In the genomic region with DNA sequence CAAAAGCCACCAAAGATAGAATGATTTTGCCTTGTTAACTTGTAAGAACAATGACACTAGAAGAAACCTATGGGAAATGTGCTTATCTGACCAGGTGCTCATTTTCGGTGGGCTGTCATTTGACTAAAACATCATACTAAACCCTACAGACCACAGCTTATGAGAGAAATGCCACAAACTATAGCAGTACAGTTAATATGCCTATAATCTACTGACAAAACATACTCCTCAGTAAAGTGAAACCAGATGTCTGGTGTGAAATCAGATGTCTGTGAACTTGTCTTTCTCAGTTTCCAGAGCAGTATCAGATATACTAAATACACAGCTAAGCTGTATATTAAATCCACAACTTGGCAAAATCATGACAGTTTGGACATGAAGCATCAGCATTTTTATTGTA, we compare ENCODE assay signal across 11 cellular contexts. TPM values are rescaled to one million over a fixed set of nuclear protein-coding genes. Genes with fewer than 3 reads are reported as not detected.
DNase-seq lines count a peak whose midpoint lies in the region; ATAC-seq, FAIRE-seq and TF ChIP-seq lines count a peak whose summit lies in the region.
"Had no signal": no experiment of that assay in that cellular context is flagged by ENCODE, and none has a peak within 500 bp of the region (broad histone marks: within the 10 kb centered on the region; RNA-seq: fewer than 3 reads in every experiment).

No MANE protein-coding gene starts in this region.

- H3K9me1 ChIP-seq in K562 (ENCODE audit: control insufficient read depth, insufficient read depth, low read length) = no peaks in the 10 kb centered on the region

- H3K9ac ChIP-seq in K562 (ENCODE audit: insufficient read depth in 1 of 2, low read depth in 2 of 2, low read length in 2 of 2) = no peak overlapping the region

- TF ChIP-seq RAD21 in K562 (CRISPR knock-in tag; conservative IDR thresholded peaks at IDR 0.05 in 1 of 2, IDR thresholded peaks at IDR 0.05 in 1 of 2) = no peak

- FAIRE-seq in K562 (lab: Jason Lieb, UNC) = no peak

- POLR2A ChIA-PET in K562 (lab: Yijun Ruan, JAX) = interaction anchor here (0.7 kb wide), 1 partner anchor 11 kb away, joined by 3 read pairs; no protein-coding TSS in a partner anchor

- H2AFZ ChIP-seq in K562 (ENCODE audit: low read depth, low read length) = no peak overlapping the region

- BruUV-seq in K562 (replicated peaks; lab: Mats Ljungman, UMichigan) = no TSS peak

- intact Hi-C loops in K562 (cut with micrococcal nuclease) = no loop called here
- intact Hi-C loops in psoas muscle (cut with DNase I) = no loop called here

- H3K79me2 ChIP-seq in K562 (ENCODE audit: control insufficient read depth, insufficient read depth, low read length) = peaks cover 33% of the 10 kb centered on the region

- ATAC-seq in GM18505 (IDR thresholded peaks at IDR 0.05; ENCODE audit: unreplicated experiment) (peak; percentile 61), GM21447 (IDR thresholded peaks at IDR 0.05; ENCODE audit: unreplicated experiment) (peak; percentile 40), HG03139 (IDR thresholded peaks at IDR 0.05; ENCODE audit: unreplicated experiment) (peak; percentile 65), K562 (no peak), psoas muscle (no peak)

- TF ChIP-seq CTCF in K562 (IDR thresholded peaks at IDR 0.05 in 2 of 3, conservative IDR thresholded peaks at IDR 0.05 in 1 of 3; ENCODE audit: insufficient read depth in 2 of 3, low read depth in 1 of 3, low read length in 3 of 3) = no peak
- no peak for TF ChIP-seq CTCF in psoas muscle (IDR thresholded peaks at IDR 0.05)

- H3K36me3 ChIP-seq in K562 (ENCODE audit: control insufficient read depth, insufficient read depth, low read length) = peaks cover 64% of the 10 kb centered on the region
- peaks cover 3 to 44% of the 10 kb centered on the region in 2 donors for H3K36me3 ChIP-seq in psoas muscle (ENCODE audit: insufficient read depth in 1 of 2, low read depth in 1 of 2)

- in situ Hi-C loops in K562 (cut with MboI) = no loop called here

- no peak overlapping the region for H3K4me3 ChIP-seq in K562
- H3K4me3 ChIP-seq in psoas muscle = no peak overlapping the region

- H4K20me1 ChIP-seq in K562 (replicated peaks; ENCODE audit: control insufficient read depth, insufficient read depth, low read length) = no peaks in the 10 kb centered on the region

- 93% methylated on average over 1 of the region's 1 CpG for WGBS in K562 (ENCODE audit: insufficient coverage, low coverage, missing lambda C conversion rate)
- 47 to 63% (median 63%) methylated on average over 1 of the region's 1 CpG for WGBS in psoas muscle, 3 donors

- no peak overlapping the region for H3K4me2 ChIP-seq in K562 (ENCODE audit: insufficient read depth, low read length)

- DNase-seq in K562 (ENCODE audit: extremely low read depth in 1 of 4, low spot score in 3 of 4) = no peak
- DNase-seq in activated effector memory CD4-positive, alpha-beta T cell treated with anti-CD3 and anti-CD28 coated beads, Interleukin-2, amount 50 U/mL, for 16 hours = no peak
- no peak for DNase-seq in retina
- no peak for DNase-seq in midbrain (lab: John Stamatoyannopoulos, UW)
- DNase-seq in psoas muscle = no peak
- DNase-seq: activated CD4-positive, alpha-beta T cell treated with anti-CD3 and anti-CD28 coated beads, Interleukin-2, amount 50 U/mL, for 1 hour; cerebellar nuclear complex; DMS 273 treated with DMSO at 0.1 percent for 48 hours had no signal

- TF ChIP-seq POLR2A in GM18505 (IDR thresholded peaks at IDR 0.05; ENCODE audit: borderline replicate concordance, extremely low read depth, insufficient read depth, insufficient read length) (no peak), K562 (conservative IDR thresholded peaks at IDR 0.05) (no peak)

- no peak for TF ChIP-seq EP300 in K562 (IDR thresholded peaks at IDR 0.05; ENCODE audit: low read length)

- CTCF ChIA-PET in K562 (lab: Yijun Ruan, JAX; ENCODE audit: low intra/inter-chr PET ratio) = interaction anchor here (0.6 kb wide), 1 partner anchor 42 kb away, joined by 4 read pairs; no protein-coding TSS in a partner anchor

- H3K27ac ChIP-seq in K562 (ENCODE audit: extremely low read depth, low read depth, low read length) (no peak overlapping the region), psoas muscle (no peak overlapping the region)

- peaks cover 6 to 19% of the 10 kb centered on the region in 2 experiments; a peak in 4 of 5 replicates for H3K4me1 ChIP-seq in K562 (replicated peaks in 1 of 2; ENCODE audit: control insufficient read depth in 2 of 2, insufficient read depth in 2 of 2, low read length in 2 of 2)
- H3K4me1 ChIP-seq in psoas muscle = peaks cover 5% of the 10 kb centered on the region

- H3K27me3 ChIP-seq in K562 (ENCODE audit: control insufficient read depth in 2 of 2, insufficient read depth in 2 of 2, low read length in 2 of 2) (no peaks in the 10 kb centered on the region), psoas muscle (ENCODE audit: insufficient read depth in 3 of 3, low read length in 2 of 3) (no peaks in the 10 kb centered on the region)

- peaks cover 7% of the 10 kb centered on the region; the same call in 1 of the 2 replicates for H3K9me3 ChIP-seq in K562 (replicated peaks; ENCODE audit: control insufficient read depth, insufficient read depth, low read depth, low read length)
- no peaks in the 10 kb centered on the region for H3K9me3 ChIP-seq in psoas muscle

TF ChIP-seq in K562, 482 proteins besides CTCF, POLR2A, EP300 and RAD21 (continues in another document):
- TF ChIP-seq, protein P1, sequence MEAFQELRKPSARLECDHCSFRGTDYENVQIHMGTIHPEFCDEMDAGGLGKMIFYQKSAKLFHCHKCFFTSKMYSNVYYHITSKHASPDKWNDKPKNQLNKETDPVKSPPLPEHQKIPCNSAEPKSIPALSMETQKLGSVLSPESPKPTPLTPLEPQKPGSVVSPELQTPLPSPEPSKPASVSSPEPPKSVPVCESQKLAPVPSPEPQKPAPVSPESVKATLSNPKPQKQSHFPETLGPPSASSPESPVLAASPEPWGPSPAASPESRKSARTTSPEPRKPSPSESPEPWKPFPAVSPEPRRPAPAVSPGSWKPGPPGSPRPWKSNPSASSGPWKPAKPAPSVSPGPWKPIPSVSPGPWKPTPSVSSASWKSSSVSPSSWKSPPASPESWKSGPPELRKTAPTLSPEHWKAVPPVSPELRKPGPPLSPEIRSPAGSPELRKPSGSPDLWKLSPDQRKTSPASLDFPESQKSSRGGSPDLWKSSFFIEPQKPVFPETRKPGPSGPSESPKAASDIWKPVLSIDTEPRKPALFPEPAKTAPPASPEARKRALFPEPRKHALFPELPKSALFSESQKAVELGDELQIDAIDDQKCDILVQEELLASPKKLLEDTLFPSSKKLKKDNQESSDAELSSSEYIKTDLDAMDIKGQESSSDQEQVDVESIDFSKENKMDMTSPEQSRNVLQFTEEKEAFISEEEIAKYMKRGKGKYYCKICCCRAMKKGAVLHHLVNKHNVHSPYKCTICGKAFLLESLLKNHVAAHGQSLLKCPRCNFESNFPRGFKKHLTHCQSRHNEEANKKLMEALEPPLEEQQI (IDR thresholded peaks at IDR 0.05) = 0 out of 2 replicates have a peak, but pooled peaks have one; percentile 24
- TF ChIP-seq, protein P2, sequence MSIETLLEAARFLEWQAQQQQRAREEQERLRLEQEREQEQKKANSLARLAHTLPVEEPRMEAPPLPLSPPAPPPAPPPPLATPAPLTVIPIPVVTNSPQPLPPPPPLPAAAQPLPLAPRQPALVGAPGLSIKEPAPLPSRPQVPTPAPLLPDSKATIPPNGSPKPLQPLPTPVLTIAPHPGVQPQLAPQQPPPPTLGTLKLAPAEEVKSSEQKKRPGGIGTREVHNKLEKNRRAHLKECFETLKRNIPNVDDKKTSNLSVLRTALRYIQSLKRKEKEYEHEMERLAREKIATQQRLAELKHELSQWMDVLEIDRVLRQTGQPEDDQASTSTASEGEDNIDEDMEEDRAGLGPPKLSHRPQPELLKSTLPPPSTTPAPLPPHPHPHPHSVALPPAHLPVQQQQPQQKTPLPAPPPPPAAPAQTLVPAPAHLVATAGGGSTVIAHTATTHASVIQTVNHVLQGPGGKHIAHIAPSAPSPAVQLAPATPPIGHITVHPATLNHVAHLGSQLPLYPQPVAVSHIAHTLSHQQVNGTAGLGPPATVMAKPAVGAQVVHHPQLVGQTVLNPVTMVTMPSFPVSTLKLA (conservative IDR thresholded peaks at IDR 0.05) = 0 out of 4 replicates have a peak, but pooled peaks of 1 of the 2 experiments have one; percentile 16
- TF ChIP-seq MXI1 (IDR thresholded peaks at IDR 0.05; ENCODE audit: low read depth, low read length) = no peak
- no peak for TF ChIP-seq RFX7 (CRISPR knock-in tag; IDR thresholded peaks at IDR 0.05)
- TF ChIP-seq ZNF134 (CRISPR knock-in tag; conservative IDR thresholded peaks at IDR 0.05) = no peak

RNA-seq across cellular contexts. Expression of a gene that starts 3.3 kb away (rescaled TPM):
- 70.2 and 124 TPM in 2 replicates for total RNA-seq in K562 (2011; cell fraction: chromatin; rRNA removed; ENCODE audit: low replicate concordance)
- 46.2 and 55.4 TPM in 2 replicates for total RNA-seq in K562 (2011; cell fraction: nucleolus; rRNA removed)
- total RNA-seq in K562 (2011; cell fraction: nucleoplasm; rRNA removed) = 77.4 and 131 TPM in 2 replicates
- total RNA-seq in K562 (2014; rRNA removed) (46.1 and 46.8 TPM in 2 replicates), K562 (2014; rRNA removed; fragmentation: Illumina TruSeq; extraction: Trizol) (59.6 and 62.0 TPM in 2 replicates), K562 (2015; rRNA removed; fragmentation: Illumina TruSeq; extraction: Trizol) (46.1 and 61.3 TPM in 2 replicates), K562 (2021) (45.2 and 53.0 TPM in 2 replicates), psoas muscle (10 to 100 TPM; 19.2 to 43.0 (median 30.2) TPM)
- polyA plus RNA-seq in K562 (2011; rRNA removed) (21.7 and 29.7 TPM in 2 replicates), K562 (2014; fragmentation: Illumina TruSeq; extraction: Trizol) (37.3 and 39.6 TPM in 2 replicates), K562 (2014; fragmentation: Nextera tagmentation; extraction: Ambion mirVana) (100 to 1,000 TPM; 112 to 116 TPM), K562 (2014; rRNA removed) (33.7 and 35.1 TPM in 2 replicates), psoas muscle (10 to 100 TPM in 2 of 3 donors, 1 to 10 TPM in 1; 9.3 to 14.9 (median 11.5) TPM)
- polyA plus RNA-seq in K562 (2011; cell fraction: cytosol; rRNA removed) = 9.1 and 17.4 TPM in 2 replicates
- 33.0 and 40.5 TPM in 2 replicates for polyA plus RNA-seq in K562 (2011; cell fraction: nucleus; rRNA removed)
- polyA plus RNA-seq in K562 (2012) = 37.8 and 45.1 TPM in 2 replicates
- 63.6 and 70.2 TPM in 2 replicates for polyA minus RNA-seq in K562 (2011; rRNA and poly(A)+ RNA removed)
- 6.2 and 12.0 TPM in 2 replicates for polyA minus RNA-seq in K562 (2011; cell fraction: cytosol; rRNA and poly(A)+ RNA removed)
- 137 and 151 TPM in 2 replicates for polyA minus RNA-seq in K562 (2011; cell fraction: nucleus; rRNA and poly(A)+ RNA removed)

Comparison
In these comparisons a context has a peak if more than half of its experiments do, and no peak if none do; other contexts are left out.
1. ATAC-seq: peak in GM18505 (single experiment), GM21447 (single experiment) and HG03139 (single experiment); none in K562 (single experiment) and psoas muscle (0 of 4).